Comparison of ENCODE assay signal across 8 cellular contexts in genomic region chr12:104643921-104644669, GRCh38.
A peak's percentile ranks its signal among the peaks of the same experiment; 100 is the strongest.
DNase-seq lines count a peak whose midpoint lies in the region; ATAC-seq lines count a peak whose summit lies in the region.

No MANE protein-coding gene starts in this region.

- DNase-seq in CD1c-positive myeloid dendritic cell (ENCODE audit: extremely low spot score): peak; percentile 86
- DNase-seq in NCI-H524 (lab: John Stamatoyannopoulos, UW): peak; percentile 53 to 84
- DNase-seq in Right ventricle myocardium superior: peak; percentile 60
- DNase-seq in kidney glomerular epithelial cell (lab: John Stamatoyannopoulos, UW): no peak
- no peak for DNase-seq in retina
- DNase-seq in activated CD4-positive, CD25-positive, alpha-beta regulatory T cell (lab: John Stamatoyannopoulos, UW): no peak
- no peak for DNase-seq in ureter (ENCODE audit: low spot score)

- intact Hi-C loops in Right ventricle myocardium superior (cut with DNase I): no loop called here

- peak; percentile 38 for ATAC-seq in GM19463 (IDR thresholded peaks at IDR 0.05; ENCODE audit: unreplicated experiment)
- ATAC-seq in Right ventricle myocardium superior (ENCODE audit: poor library complexity): peak; percentile 72

Comparison
In these comparisons a context has a peak if more than half of its experiments do, and no peak if none do; other contexts are left out.
1. DNase-seq: peak in CD1c-positive myeloid dendritic cell (single experiment), NCI-H524 (2 of 2) and Right ventricle myocardium superior (single experiment); none in kidney glomerular epithelial cell (single experiment), retina (single experiment), activated CD4-positive, CD25-positive, alpha-beta regulatory T cell (0 of 4) and ureter (single experiment).